ENCODE assay signal across 9 cellular contexts in the genomic region with DNA sequence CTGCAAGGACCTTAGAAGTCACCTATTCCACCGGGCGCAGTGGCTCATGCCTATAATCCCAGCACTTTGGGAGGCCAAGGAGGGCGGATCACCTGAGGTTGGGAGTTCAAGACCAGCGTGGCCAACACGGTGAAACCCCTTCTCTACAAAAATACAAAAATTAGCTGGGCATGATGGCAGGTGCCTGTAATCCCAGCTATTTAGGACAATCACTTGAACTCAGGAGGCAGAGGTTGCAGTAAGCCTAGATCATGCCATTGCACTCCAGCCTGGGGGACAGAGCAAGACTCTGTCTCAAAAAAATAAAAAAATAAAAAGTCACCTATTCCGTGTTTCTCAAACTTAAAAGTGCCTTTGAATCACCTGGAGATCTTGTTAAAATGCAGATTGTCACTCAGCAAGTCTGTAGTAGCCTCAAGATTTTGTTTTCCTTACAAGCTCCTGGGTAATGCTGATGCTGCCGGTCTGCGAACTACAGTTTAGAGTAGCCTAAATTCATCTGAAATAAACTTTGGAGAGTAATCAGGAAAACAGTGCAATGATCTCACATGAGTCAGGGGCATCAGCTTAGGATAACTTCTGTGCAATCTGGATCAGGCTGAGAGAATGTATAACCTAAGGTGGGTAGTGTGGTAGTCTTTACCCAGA. TPM values are rescaled to one million over a fixed set of nuclear protein-coding genes. Genes with fewer than 3 reads are reported as not detected.
DNase-seq lines count a peak whose midpoint lies in the region; ATAC-seq, FAIRE-seq and TF ChIP-seq lines count a peak whose summit lies in the region.
"Not testable (repeated sequence)": the region's sequence is repeated elsewhere in the genome, so short reads cannot be mapped to it uniquely, and the experiment has no call there.
"Had no signal": no experiment of that assay in that cellular context is flagged by ENCODE, and none has a peak within 500 bp of the region (broad histone marks: within the 10 kb centered on the region; RNA-seq: fewer than 3 reads in every experiment).

No MANE protein-coding gene starts in this region.

- H3K4me3 ChIP-seq in CD4-positive, CD25-positive, alpha-beta regulatory T cell (ENCODE audit: low read depth, low read length); SK-N-MC; endothelial cell of umbilical vein (replicated peaks in 1 of 3; ENCODE audit: insufficient read depth in 1 of 3, low read depth in 1 of 3, low read length in 3 of 3); liver (ENCODE audit: low read depth in 1 of 3, low read length in 3 of 3): not testable (repeated sequence)

- TF ChIP-seq CTCF in endothelial cell of umbilical vein (IDR thresholded peaks at IDR 0.05; ENCODE audit: extremely low read depth in 1 of 2, insufficient read depth in 1 of 2, low read depth in 1 of 2, low read length in 2 of 2); liver (IDR thresholded peaks at IDR 0.05; ENCODE audit: low read depth, low read length, missing input control): not testable (repeated sequence)

- not testable (repeated sequence) for H3K9me3 Mint-ChIP-seq in CD4-positive, CD25-positive, alpha-beta regulatory T cell; activated CD4-positive, alpha-beta T cell treated with anti-CD3 and anti-CD28 coated beads, Interleukin-2, amount 10 ng/mL, durations not matched to agents 7 days and 5 days; activated T-cell treated with anti-CD3 and anti-CD28 coated beads, Interleukin-2, amount 50 U/mL, for 72 hours; activated naive CD8-positive, alpha-beta T cell treated with anti-CD3 and anti-CD28 coated beads for 36 hours; stimulated activated effector memory CD8-positive, alpha-beta T cell treated with anti-CD3 and anti-CD28 coated beads, Interleukin-12 subunit alpha, Interleukin-12 subunit beta, amount 100 ng/mL, for 72 hours

- intact Hi-C loops in endothelial cell of umbilical vein (cut with micrococcal nuclease): loop anchor here (1.0 kb wide), 1 partner anchor 11 kb away; a partner anchor contains a TSS

- not testable (repeated sequence) for H4K20me1 ChIP-seq in endothelial cell of umbilical vein (replicated peaks; ENCODE audit: control insufficient read depth, extremely low read depth, insufficient read depth, low read length)

- DNase-seq in CD4-positive, CD25-positive, alpha-beta regulatory T cell; SK-N-MC (ENCODE audit: low read depth, low spot score); activated CD4-positive, alpha-beta T cell treated with anti-CD3 and anti-CD28 coated beads, Interleukin-2, amount 10 ng/mL, durations not matched to agents 7 days and 5 days; activated T-cell treated with anti-CD3 and anti-CD28 coated beads, Interleukin-2, amount 50 U/mL, for 72 hours; activated naive CD8-positive, alpha-beta T cell treated with anti-CD3 and anti-CD28 coated beads for 36 hours; endothelial cell of umbilical vein (ENCODE audit: low read depth, low spot score); stimulated activated effector memory CD8-positive, alpha-beta T cell treated with anti-CD3 and anti-CD28 coated beads, Interleukin-12 subunit alpha, Interleukin-12 subunit beta, amount 100 ng/mL, for 72 hours (ENCODE audit: low spot score in 2 of 2): not testable (repeated sequence)

- not testable (repeated sequence) for FAIRE-seq in endothelial cell of umbilical vein (lab: Jason Lieb, UNC)

- H3K36me3 ChIP-seq in CD4-positive, CD25-positive, alpha-beta regulatory T cell (ENCODE audit: control insufficient read depth, insufficient read depth, low read length): peaks cover 19% of the 10 kb centered on the region
- H3K36me3 ChIP-seq in SK-N-MC (ENCODE audit: insufficient read depth, low read length): peaks cover 22% of the 10 kb centered on the region; the same call in 1 of the 2 replicates
- not testable (repeated sequence) for H3K36me3 ChIP-seq in endothelial cell of umbilical vein (ENCODE audit: control insufficient read depth in 2 of 2, extremely low read depth in 1 of 2, insufficient read depth in 2 of 2, low read length in 2 of 2)
- H3K36me3 ChIP-seq in liver (ENCODE audit: control insufficient read depth in 4 of 4, insufficient read depth in 3 of 4, low read depth in 1 of 4, low read length in 3 of 4): peaks cover under 1 to 24% (median 5%) of the 10 kb centered on the region in 4 donors

- TF ChIP-seq RAD21 in liver (IDR thresholded peaks at IDR 0.05): not testable (repeated sequence)

- H3K27me3 ChIP-seq in CD4-positive, CD25-positive, alpha-beta regulatory T cell (ENCODE audit: control insufficient read depth, insufficient read depth, low read length); endothelial cell of umbilical vein (ENCODE audit: control insufficient read depth in 2 of 2, insufficient read depth in 2 of 2, low read length in 2 of 2); liver (ENCODE audit: control insufficient read depth in 4 of 4, insufficient read depth in 4 of 4, low read length in 3 of 4): not testable (repeated sequence)

- peaks cover 33% of the 10 kb centered on the region for H3K36me3 Mint-ChIP-seq in CD4-positive, CD25-positive, alpha-beta regulatory T cell
- peaks cover 29% of the 10 kb centered on the region for H3K36me3 Mint-ChIP-seq in activated CD4-positive, alpha-beta T cell treated with anti-CD3 and anti-CD28 coated beads, Interleukin-2, amount 10 ng/mL, durations not matched to agents 7 days and 5 days (ENCODE audit: low read depth)
- peaks cover 9 to 27% of the 10 kb centered on the region in 2 donors for H3K36me3 Mint-ChIP-seq in activated T-cell treated with anti-CD3 and anti-CD28 coated beads, Interleukin-2, amount 50 U/mL, for 72 hours (ENCODE audit: insufficient read depth in 2 of 2)
- H3K36me3 Mint-ChIP-seq in activated naive CD8-positive, alpha-beta T cell treated with anti-CD3 and anti-CD28 coated beads for 36 hours: peaks cover 32% of the 10 kb centered on the region
- peaks cover 40% of the 10 kb centered on the region for H3K36me3 Mint-ChIP-seq in stimulated activated effector memory CD8-positive, alpha-beta T cell treated with anti-CD3 and anti-CD28 coated beads, Interleukin-12 subunit alpha, Interleukin-12 subunit beta, amount 100 ng/mL, for 72 hours

- CTCF ChIA-PET in activated CD4-positive, alpha-beta T cell treated with anti-CD3 and anti-CD28 coated beads, Interleukin-2, amount 10 ng/mL, durations not matched to agents 7 days and 5 days (lab: Charles Lee): interaction anchor here (0.8 to 9.3 kb wide), 3 partner anchors 12 to 26 kb away, joined by 3 to 138 read pairs (median 4); a partner anchor contains a TSS
- CTCF ChIA-PET in endothelial cell of umbilical vein (lab: Charles Lee): interaction anchor here (1.3 to 11.7 kb wide), 6 partner anchors 9 to 54 kb away, joined by 3 to 420 read pairs (median 6); a partner anchor contains a TSS

- not testable (repeated sequence) for BruUV-seq in endothelial cell of umbilical vein (replicated peaks; lab: Mats Ljungman, UMichigan)

- peak overlapping the region; percentile 20 for H3K4me2 ChIP-seq in endothelial cell of umbilical vein (ENCODE audit: insufficient read depth, low read length)

- H3K27ac Mint-ChIP-seq in CD4-positive, CD25-positive, alpha-beta regulatory T cell: peak overlapping the region in 2 of 3 donors; percentile 9 to 17
- peak overlapping the region; percentile 72 for H3K27ac Mint-ChIP-seq in activated CD4-positive, alpha-beta T cell treated with anti-CD3 and anti-CD28 coated beads, Interleukin-2, amount 10 ng/mL, durations not matched to agents 7 days and 5 days
- peak overlapping the region; percentile 81 for H3K27ac Mint-ChIP-seq in activated T-cell treated with anti-CD3 and anti-CD28 coated beads, Interleukin-2, amount 50 U/mL, for 72 hours
- H3K27ac Mint-ChIP-seq in activated naive CD8-positive, alpha-beta T cell treated with anti-CD3 and anti-CD28 coated beads for 36 hours: peak overlapping the region; percentile 48
- H3K27ac Mint-ChIP-seq in stimulated activated effector memory CD8-positive, alpha-beta T cell treated with anti-CD3 and anti-CD28 coated beads, Interleukin-12 subunit alpha, Interleukin-12 subunit beta, amount 100 ng/mL, for 72 hours: peak overlapping the region; percentile 85

- H3K27ac ChIP-seq in CD4-positive, CD25-positive, alpha-beta regulatory T cell (ENCODE audit: insufficient read depth, low read length, poor library complexity, severe bottlenecking); endothelial cell of umbilical vein (ENCODE audit: insufficient read depth, low read depth, low read length): not testable (repeated sequence)
- 0 out of 2 replicates have a peak overlapping the region, but pooled peaks have one; percentile 3 for H3K27ac ChIP-seq in SK-N-MC
- peak overlapping the region; percentile 16 to 53 for H3K27ac ChIP-seq in liver (ENCODE audit: low read depth in 1 of 2, low read length in 2 of 2)

- TF ChIP-seq POLR2A in endothelial cell of umbilical vein (IDR thresholded peaks at IDR 0.05; ENCODE audit: low read depth, low read length): not testable (repeated sequence)

- ATAC-seq in CD4-positive, CD25-positive, alpha-beta regulatory T cell (ENCODE audit: low read depth in 2 of 2); activated T-cell treated with anti-CD3 and anti-CD28 coated beads, Interleukin-2, amount 50 U/mL, for 72 hours (replicated peaks in 1 of 2); stimulated activated effector memory CD8-positive, alpha-beta T cell treated with anti-CD3 and anti-CD28 coated beads, Interleukin-12 subunit alpha, Interleukin-12 subunit beta, amount 100 ng/mL, for 72 hours: not testable (repeated sequence)

- WGBS in liver: 69% methylated on average over 8 of the region's 8 CpGs

- H3K4me1 ChIP-seq in CD4-positive, CD25-positive, alpha-beta regulatory T cell (ENCODE audit: control insufficient read depth, insufficient read depth, low read length, poor library complexity, severe bottlenecking): not testable (repeated sequence)
- H3K4me1 ChIP-seq in endothelial cell of umbilical vein (ENCODE audit: control insufficient read depth, extremely low read depth, insufficient read depth, low read length) (peaks cover 16% of the 10 kb centered on the region), liver (ENCODE audit: control insufficient read depth in 4 of 4, insufficient read depth in 4 of 4, low read length in 3 of 4) (peaks cover 4 to 76% (median 52%) of the 10 kb centered on the region in 4 donors)

- H3K4me1 Mint-ChIP-seq in CD4-positive, CD25-positive, alpha-beta regulatory T cell: peaks cover 9 to 21% (median 13%) of the 10 kb centered on the region in 4 donors
- H3K4me1 Mint-ChIP-seq in activated CD4-positive, alpha-beta T cell treated with anti-CD3 and anti-CD28 coated beads, Interleukin-2, amount 10 ng/mL, durations not matched to agents 7 days and 5 days: peaks cover 37% of the 10 kb centered on the region
- peaks cover 19% of the 10 kb centered on the region for H3K4me1 Mint-ChIP-seq in activated T-cell treated with anti-CD3 and anti-CD28 coated beads, Interleukin-2, amount 50 U/mL, for 72 hours (ENCODE audit: low read depth)
- H3K4me1 Mint-ChIP-seq in activated naive CD8-positive, alpha-beta T cell treated with anti-CD3 and anti-CD28 coated beads for 36 hours: peaks cover 19% of the 10 kb centered on the region
- peaks cover 17% of the 10 kb centered on the region for H3K4me1 Mint-ChIP-seq in stimulated activated effector memory CD8-positive, alpha-beta T cell treated with anti-CD3 and anti-CD28 coated beads, Interleukin-12 subunit alpha, Interleukin-12 subunit beta, amount 100 ng/mL, for 72 hours

- H3K9me1 ChIP-seq in endothelial cell of umbilical vein (replicated peaks; ENCODE audit: control insufficient read depth, extremely low read depth, insufficient read depth, low read length): not testable (repeated sequence)

- POLR2A ChIA-PET in activated CD4-positive, alpha-beta T cell treated with anti-CD3 and anti-CD28 coated beads, Interleukin-2, amount 10 ng/mL, durations not matched to agents 7 days and 5 days (lab: Charles Lee): not testable (repeated sequence)
- POLR2A ChIA-PET in endothelial cell of umbilical vein (lab: Charles Lee): interaction anchor here (1.2 kb wide), 1 partner anchor 9 kb away, joined by 4 read pairs; a partner anchor contains a TSS

- not testable (repeated sequence) for H3K4me3 Mint-ChIP-seq in CD4-positive, CD25-positive, alpha-beta regulatory T cell; activated CD4-positive, alpha-beta T cell treated with anti-CD3 and anti-CD28 coated beads, Interleukin-2, amount 10 ng/mL, durations not matched to agents 7 days and 5 days; activated T-cell treated with anti-CD3 and anti-CD28 coated beads, Interleukin-2, amount 50 U/mL, for 72 hours; activated naive CD8-positive, alpha-beta T cell treated with anti-CD3 and anti-CD28 coated beads for 36 hours; stimulated activated effector memory CD8-positive, alpha-beta T cell treated with anti-CD3 and anti-CD28 coated beads, Interleukin-12 subunit alpha, Interleukin-12 subunit beta, amount 100 ng/mL, for 72 hours

- not testable (repeated sequence) for H3K9me3 ChIP-seq in CD4-positive, CD25-positive, alpha-beta regulatory T cell (ENCODE audit: control insufficient read depth in 2 of 2, low read length in 2 of 2); SK-N-MC (ENCODE audit: low read depth, low read length); endothelial cell of umbilical vein (replicated peaks; ENCODE audit: control insufficient read depth, insufficient read depth, low read length); liver (ENCODE audit: control insufficient read depth in 4 of 4, low read length in 3 of 4)

- H3K27me3 Mint-ChIP-seq in CD4-positive, CD25-positive, alpha-beta regulatory T cell; activated CD4-positive, alpha-beta T cell treated with anti-CD3 and anti-CD28 coated beads, Interleukin-2, amount 10 ng/mL, durations not matched to agents 7 days and 5 days; activated T-cell treated with anti-CD3 and anti-CD28 coated beads, Interleukin-2, amount 50 U/mL, for 72 hours (ENCODE audit: low read depth); activated naive CD8-positive, alpha-beta T cell treated with anti-CD3 and anti-CD28 coated beads for 36 hours: not testable (repeated sequence)

- peak overlapping the region; percentile 17 for H2AFZ ChIP-seq in endothelial cell of umbilical vein (ENCODE audit: low read depth, low read length)

- not testable (repeated sequence) for H3K9ac ChIP-seq in SK-N-MC (ENCODE audit: insufficient read length); endothelial cell of umbilical vein (replicated peaks; ENCODE audit: extremely low read depth, insufficient read depth, low read length); liver (ENCODE audit: low read depth in 1 of 2, low read length in 2 of 2)

- not testable (repeated sequence) for H3K79me2 ChIP-seq in endothelial cell of umbilical vein (ENCODE audit: control insufficient read depth, insufficient read depth, low read length)

- dilution Hi-C loops in endothelial cell of umbilical vein (cut with MboI; ENCODE audit: extremely low pct_ligation_motif_present, low sequenced_read_pairs): not testable (repeated sequence)

RNA-seq across cellular contexts. Expression of a gene that starts 8.8 kb away (rescaled TPM):
- total RNA-seq in CD4-positive, CD25-positive, alpha-beta regulatory T cell: 97.8 TPM
- polyA plus RNA-seq in CD4-positive, CD25-positive, alpha-beta regulatory T cell: 10 to 100 TPM; 73.4 to 95.7 (median 82.3) TPM
- total RNA-seq in activated CD4-positive, alpha-beta T cell treated with anti-CD3 and anti-CD28 coated beads, Interleukin-2, amount 10 ng/mL, durations not matched to agents 7 days and 5 days: 100 to 1,000 TPM; 106 to 116 TPM
- 100 to 1,000 TPM; 109 to 124 TPM for total RNA-seq in activated T-cell treated with anti-CD3 and anti-CD28 coated beads, Interleukin-2, amount 50 U/mL, for 72 hours
- total RNA-seq in activated naive CD8-positive, alpha-beta T cell treated with anti-CD3 and anti-CD28 coated beads for 36 hours: 10 to 100 TPM; 56.0 to 56.7 TPM
- total RNA-seq in endothelial cell of umbilical vein (32.1 and 38.5 TPM in 2 replicates), liver (100 to 1,000 TPM; 215 to 312 TPM)
- polyA plus RNA-seq in endothelial cell of umbilical vein (33.8 and 37.3 TPM in 2 replicates), liver (100 to 1,000 TPM in 1 of 2 donors, 10 to 100 TPM in 1; 30.1 to 119 TPM)
- polyA plus RNA-seq in endothelial cell of umbilical vein (2011; cell fraction: cytosol; rRNA removed): 27.6 and 29.8 TPM in 2 replicates
- 33.2 and 36.5 TPM in 2 replicates for polyA plus RNA-seq in endothelial cell of umbilical vein (2011; cell fraction: nucleus; rRNA removed)
- 22.3 and 22.4 TPM in 2 replicates for polyA plus RNA-seq in endothelial cell of umbilical vein (2012)
- polyA minus RNA-seq in endothelial cell of umbilical vein: 45.1 and 58.5 TPM in 2 replicates
- polyA minus RNA-seq in endothelial cell of umbilical vein (2011; cell fraction: cytosol; rRNA and poly(A)+ RNA removed): 37.8 TPM
- 17.3 and 19.6 TPM in 2 replicates for polyA minus RNA-seq in endothelial cell of umbilical vein (2011; cell fraction: nucleus; rRNA and poly(A)+ RNA removed)

RNA-seq across cellular contexts. Expression of a gene that starts 9.0 kb away (rescaled TPM):
- 2.8 TPM for total RNA-seq in CD4-positive, CD25-positive, alpha-beta regulatory T cell
- 1 to 10 TPM; 1.9 to 2.9 (median 2.1) TPM for polyA plus RNA-seq in CD4-positive, CD25-positive, alpha-beta regulatory T cell
- total RNA-seq in activated CD4-positive, alpha-beta T cell treated with anti-CD3 and anti-CD28 coated beads, Interleukin-2, amount 10 ng/mL, durations not matched to agents 7 days and 5 days: 1 to 10 TPM; 3.1 to 3.3 TPM
- total RNA-seq in activated T-cell treated with anti-CD3 and anti-CD28 coated beads, Interleukin-2, amount 50 U/mL, for 72 hours: 1 to 10 TPM; 5.2 TPM
- 1 to 10 TPM; 1.8 to 2.6 TPM for total RNA-seq in activated naive CD8-positive, alpha-beta T cell treated with anti-CD3 and anti-CD28 coated beads for 36 hours
- total RNA-seq in endothelial cell of umbilical vein: 0.62 and 0.71 TPM in 2 replicates
- 1.1 and 1.9 TPM in 2 replicates for polyA plus RNA-seq in endothelial cell of umbilical vein
- 1.1 and 1.2 TPM in 2 replicates for polyA plus RNA-seq in endothelial cell of umbilical vein (2011; cell fraction: cytosol; rRNA removed)
- polyA plus RNA-seq in endothelial cell of umbilical vein (2011; cell fraction: nucleus; rRNA removed): 0.57 and 0.64 TPM in 2 replicates
- polyA plus RNA-seq in endothelial cell of umbilical vein (2012): 0.13 and 0.26 TPM in 2 replicates
- polyA minus RNA-seq in endothelial cell of umbilical vein: 0.21 and 0.66 TPM in 2 replicates
- 1.0 TPM for polyA minus RNA-seq in endothelial cell of umbilical vein (2011; cell fraction: cytosol; rRNA and poly(A)+ RNA removed)
- 0.43 and 1.3 TPM in 2 replicates for polyA minus RNA-seq in endothelial cell of umbilical vein (2011; cell fraction: nucleus; rRNA and poly(A)+ RNA removed)
- 1 to 10 TPM; 2.7 to 3.2 TPM for total RNA-seq in liver
- 1 to 10 TPM; 1.5 to 2.9 TPM for polyA plus RNA-seq in liver

RNA-seq across cellular contexts. Expression of a gene that starts 11.6 kb away (rescaled TPM):
- 21.0 TPM for total RNA-seq in CD4-positive, CD25-positive, alpha-beta regulatory T cell
- 10 to 100 TPM; 26.3 to 32.2 (median 27.8) TPM for polyA plus RNA-seq in CD4-positive, CD25-positive, alpha-beta regulatory T cell
- 10 to 100 TPM; 57.4 to 60.3 TPM for total RNA-seq in activated CD4-positive, alpha-beta T cell treated with anti-CD3 and anti-CD28 coated beads, Interleukin-2, amount 10 ng/mL, durations not matched to agents 7 days and 5 days
- 100 to 1,000 TPM; 161 to 180 TPM for total RNA-seq in activated T-cell treated with anti-CD3 and anti-CD28 coated beads, Interleukin-2, amount 50 U/mL, for 72 hours
- total RNA-seq in activated naive CD8-positive, alpha-beta T cell treated with anti-CD3 and anti-CD28 coated beads for 36 hours: 100 to 1,000 TPM; 110 TPM
- 24.5 and 25.1 TPM in 2 replicates for total RNA-seq in endothelial cell of umbilical vein
- 23.5 and 26.4 TPM in 2 replicates for polyA plus RNA-seq in endothelial cell of umbilical vein
- polyA plus RNA-seq in endothelial cell of umbilical vein (2011; cell fraction: cytosol; rRNA removed): 16.7 and 19.4 TPM in 2 replicates
- 15.8 and 21.0 TPM in 2 replicates for polyA plus RNA-seq in endothelial cell of umbilical vein (2011; cell fraction: nucleus; rRNA removed)
- polyA plus RNA-seq in endothelial cell of umbilical vein (2012): 9.0 and 10.9 TPM in 2 replicates
- 22.8 and 24.3 TPM in 2 replicates for polyA minus RNA-seq in endothelial cell of umbilical vein
- polyA minus RNA-seq in endothelial cell of umbilical vein (2011; cell fraction: cytosol; rRNA and poly(A)+ RNA removed): 55.3 TPM
- polyA minus RNA-seq in endothelial cell of umbilical vein (2011; cell fraction: nucleus; rRNA and poly(A)+ RNA removed): 6.8 and 10.2 TPM in 2 replicates
- total RNA-seq in liver: 100 to 1,000 TPM in 1 of 2 donors, 10 to 100 TPM in 1; 39.8 to 205 TPM
- 100 to 1,000 TPM; 236 to 250 TPM for polyA plus RNA-seq in liver

RNA-seq across cellular contexts. Expression of a gene that starts 24.7 kb away (rescaled TPM):
- 1.1 TPM for total RNA-seq in CD4-positive, CD25-positive, alpha-beta regulatory T cell
- polyA plus RNA-seq in CD4-positive, CD25-positive, alpha-beta regulatory T cell: under 1 TPM in 3 of 4 donors, not detected in 1; 0.20 to 0.42 (median 0.24) TPM
- total RNA-seq in activated CD4-positive, alpha-beta T cell treated with anti-CD3 and anti-CD28 coated beads, Interleukin-2, amount 10 ng/mL, durations not matched to agents 7 days and 5 days: 1 to 10 TPM; 1.9 to 2.0 TPM
- total RNA-seq in activated T-cell treated with anti-CD3 and anti-CD28 coated beads, Interleukin-2, amount 50 U/mL, for 72 hours: 1 to 10 TPM in 1 of 2 donors, under 1 TPM in 1; 0.46 to 2.2 TPM
- under 1 TPM in 1 of 2 experiments, not detected in 1; 0.29 TPM for total RNA-seq in activated naive CD8-positive, alpha-beta T cell treated with anti-CD3 and anti-CD28 coated beads for 36 hours
- total RNA-seq in endothelial cell of umbilical vein: not detected in 2 replicates
- polyA plus RNA-seq in endothelial cell of umbilical vein: 0.54 and 0.81 TPM in 2 replicates
- polyA plus RNA-seq in endothelial cell of umbilical vein (2011; cell fraction: cytosol; rRNA removed): 0.10 and 0.20 TPM in 2 replicates
- 0.75 and 1.1 TPM in 2 replicates for polyA plus RNA-seq in endothelial cell of umbilical vein (2011; cell fraction: nucleus; rRNA removed)
- not detected in 2 replicates for polyA plus RNA-seq in endothelial cell of umbilical vein (2012)
- 0.39 TPM in 1 of 2 replicates, not detected in the other for polyA minus RNA-seq in endothelial cell of umbilical vein
- polyA minus RNA-seq in endothelial cell of umbilical vein (2011; cell fraction: cytosol; rRNA and poly(A)+ RNA removed): not detected
- polyA minus RNA-seq in endothelial cell of umbilical vein (2011; cell fraction: nucleus; rRNA and poly(A)+ RNA removed): 0.48 TPM in 1 of 2 replicates, not detected in the other
- total RNA-seq in liver: 1 to 10 TPM; 1.7 to 6.4 TPM
- 10 to 100 TPM; 11.9 to 16.1 TPM for polyA plus RNA-seq in liver
- total RNA-seq: IMR-90 had no signal
- polyA plus RNA-seq: IMR-90 had no signal

RNA-seq across cellular contexts. Expression of a gene that starts 30.3 kb away (rescaled TPM):
- 294 TPM for total RNA-seq in CD4-positive, CD25-positive, alpha-beta regulatory T cell
- 1,000 to 10,000 TPM in 1 of 4 donors, 100 to 1,000 TPM in 3; 698 to 1,230 (median 866) TPM for polyA plus RNA-seq in CD4-positive, CD25-positive, alpha-beta regulatory T cell
- 100 to 1,000 TPM; 498 to 547 TPM for total RNA-seq in activated CD4-positive, alpha-beta T cell treated with anti-CD3 and anti-CD28 coated beads, Interleukin-2, amount 10 ng/mL, durations not matched to agents 7 days and 5 days
- 100 to 1,000 TPM; 342 to 378 TPM for total RNA-seq in activated T-cell treated with anti-CD3 and anti-CD28 coated beads, Interleukin-2, amount 50 U/mL, for 72 hours
- 100 to 1,000 TPM; 476 to 479 TPM for total RNA-seq in activated naive CD8-positive, alpha-beta T cell treated with anti-CD3 and anti-CD28 coated beads for 36 hours
- total RNA-seq in endothelial cell of umbilical vein (120 and 135 TPM in 2 replicates), liver (10 to 100 TPM; 63.3 to 71.9 TPM)
- polyA plus RNA-seq in endothelial cell of umbilical vein (68.1 and 98.1 TPM in 2 replicates), liver (100 to 1,000 TPM; 131 to 237 TPM)
- polyA plus RNA-seq in endothelial cell of umbilical vein (2011; cell fraction: cytosol; rRNA removed): 105 and 110 TPM in 2 replicates
- 75.1 and 78.8 TPM in 2 replicates for polyA plus RNA-seq in endothelial cell of umbilical vein (2011; cell fraction: nucleus; rRNA removed)
- polyA plus RNA-seq in endothelial cell of umbilical vein (2012): 120 and 123 TPM in 2 replicates
- polyA minus RNA-seq in endothelial cell of umbilical vein: 25.5 and 27.8 TPM in 2 replicates
- 37.2 TPM for polyA minus RNA-seq in endothelial cell of umbilical vein (2011; cell fraction: cytosol; rRNA and poly(A)+ RNA removed)
- 8.6 and 9.0 TPM in 2 replicates for polyA minus RNA-seq in endothelial cell of umbilical vein (2011; cell fraction: nucleus; rRNA and poly(A)+ RNA removed)

Comparison
In these comparisons a context has a peak if more than half of its experiments do, and no peak if none do; other contexts are left out.
1. H3K27ac Mint-ChIP-seq: peak in every context shown above with its lines; median percentile 85 in stimulated activated effector memory CD8-positive, alpha-beta T cell treated with anti-CD3 and anti-CD28 coated beads, Interleukin-12 subunit alpha, Interleukin-12 subunit beta, amount 100 ng/mL, for 72 hours; 81 in activated T-cell treated with anti-CD3 and anti-CD28 coated beads, Interleukin-2, amount 50 U/mL, for 72 hours; 72 in activated CD4-positive, alpha-beta T cell treated with anti-CD3 and anti-CD28 coated beads, Interleukin-2, amount 10 ng/mL, durations not matched to agents 7 days and 5 days; 48 in activated naive CD8-positive, alpha-beta T cell treated with anti-CD3 and anti-CD28 coated beads for 36 hours; 13 in CD4-positive, CD25-positive, alpha-beta regulatory T cell.